Comparison of ENCODE assay signal across 19 cellular contexts in genomic region chr17:4539576-4540223, GRCh38. TPM values are rescaled to one million over a fixed set of nuclear protein-coding genes. Genes with fewer than 3 reads are reported as not detected.
"Had no signal": no experiment of that assay in that cellular context is flagged by ENCODE, and none has a peak within 500 bp of the region (broad histone marks: within the 10 kb centered on the region; RNA-seq: fewer than 3 reads in every experiment).

No MANE protein-coding gene starts in this region.

- H3K27me3 ChIP-seq: heart left ventricle, pancreas, tibial nerve had no signal

- ATAC-seq: activated T-cell treated with anti-CD3 and anti-CD28 coated beads, Interleukin-2, amount 50 U/mL, for 72 hours; naive thymus-derived CD8-positive, alpha-beta T cell had no signal

- H3K27me3 Mint-ChIP-seq: activated CD4-positive, alpha-beta T cell treated with anti-CD3 and anti-CD28 coated beads, Interleukin-2, amount 10 ng/mL, durations not matched to agents 7 days and 5 days; activated naive CD8-positive, alpha-beta T cell; naive thymus-derived CD8-positive, alpha-beta T cell had no signal

- FAIRE-seq: frontal cortex, pancreas had no signal

- H3K4me3 ChIP-seq: heart left ventricle, pancreas, skin epidermis had no signal

- H3K27ac Mint-ChIP-seq: activated CD4-positive, alpha-beta T cell treated with anti-CD3 and anti-CD28 coated beads, Interleukin-2, amount 10 ng/mL, durations not matched to agents 7 days and 5 days; activated naive CD8-positive, alpha-beta T cell; activated T-cell treated with anti-CD3 and anti-CD28 coated beads, Interleukin-2, amount 50 U/mL, for 72 hours; dendritic cell treated with granulocyte-macrophage colony-stimulating factor and Interleukin-4, amounts not matched to agents 40 ng/mL and 50 ng/mL, for 4 days had no signal

- H3K4me3 Mint-ChIP-seq: activated CD4-positive, alpha-beta T cell treated with anti-CD3 and anti-CD28 coated beads, Interleukin-2, amount 10 ng/mL, durations not matched to agents 7 days and 5 days; activated naive CD8-positive, alpha-beta T cell; activated T-cell treated with anti-CD3 and anti-CD28 coated beads, Interleukin-2, amount 50 U/mL, for 72 hours; dendritic cell treated with granulocyte-macrophage colony-stimulating factor and Interleukin-4, amounts not matched to agents 40 ng/mL and 50 ng/mL, for 4 days; naive thymus-derived CD8-positive, alpha-beta T cell had no signal

- H3K4me1 ChIP-seq: pancreas had no signal

- H3K36me3 Mint-ChIP-seq: activated naive CD8-positive, alpha-beta T cell had no signal

- H3K9me3 ChIP-seq: heart left ventricle, pancreas, tibial nerve had no signal

- DNase-seq: activated CD4-positive, alpha-beta T cell treated with anti-CD3 and anti-CD28 coated beads, Interleukin-2, amount 10 ng/mL, durations not matched to agents 7 days and 5 days; activated CD8-positive, alpha-beta memory T cell treated with anti-CD3 and anti-CD28 coated beads, Interleukin-2, amount 50 U/mL, for 48 hours; activated gamma-delta T cell; activated T-cell treated with anti-CD3 and anti-CD28 coated beads, Interleukin-2, amount 50 U/mL, for 72 hours; amniotic stem cell; mesenchymal stem cell; stimulated activated CD4-positive, alpha-beta T cell treated with anti-CD3 and anti-CD28 coated beads, Interleukin-4, amount 100 ng/mL, for 24 hours; stimulated activated naive CD4-positive, alpha-beta T cell; T-helper 9 cell had no signal

- H3K9me3 Mint-ChIP-seq: activated CD4-positive, alpha-beta T cell treated with anti-CD3 and anti-CD28 coated beads, Interleukin-2, amount 10 ng/mL, durations not matched to agents 7 days and 5 days; activated T-cell treated with anti-CD3 and anti-CD28 coated beads, Interleukin-2, amount 50 U/mL, for 72 hours; dendritic cell treated with granulocyte-macrophage colony-stimulating factor and Interleukin-4, amounts not matched to agents 40 ng/mL and 50 ng/mL, for 4 days; naive thymus-derived CD8-positive, alpha-beta T cell had no signal

- H3K4me1 Mint-ChIP-seq: activated CD4-positive, alpha-beta T cell treated with anti-CD3 and anti-CD28 coated beads, Interleukin-2, amount 10 ng/mL, durations not matched to agents 7 days and 5 days had no signal

RNA-seq across cellular contexts. Expression of gene GGT6, which starts 20.7 kb away (rescaled TPM):
- total RNA-seq: activated CD4-positive, alpha-beta T cell treated with anti-CD3 and anti-CD28 coated beads, Interleukin-2, amount 10 ng/mL, durations not matched to agents 7 days and 5 days; activated T-cell treated with anti-CD3 and anti-CD28 coated beads, Interleukin-2, amount 50 U/mL, for 72 hours; frontal cortex; heart left ventricle; naive thymus-derived CD8-positive, alpha-beta T cell; subcutaneous adipose tissue; tibial nerve had no signal
- polyA plus RNA-seq: heart left ventricle; naive thymus-derived CD8-positive, alpha-beta T cell had no signal

RNA-seq across cellular contexts. Expression of gene SMTNL2, which starts 44.6 kb away (rescaled TPM):
- total RNA-seq: activated CD4-positive, alpha-beta T cell treated with anti-CD3 and anti-CD28 coated beads, Interleukin-2, amount 10 ng/mL, durations not matched to agents 7 days and 5 days; activated T-cell treated with anti-CD3 and anti-CD28 coated beads, Interleukin-2, amount 50 U/mL, for 72 hours; left lobe of liver; naive thymus-derived CD8-positive, alpha-beta T cell had no signal
- polyA plus RNA-seq: naive thymus-derived CD8-positive, alpha-beta T cell had no signal
